In genomic region chr12:56839489-56840442, GRCh38 we compare ENCODE assay signal across 8 cellular contexts.
DNase-seq lines count a peak whose midpoint lies in the region; ATAC-seq and TF ChIP-seq lines count a peak whose summit lies in the region.

No MANE protein-coding gene starts in this region.

- H3K27ac Mint-ChIP-seq in glutamatergic neuron (ENCODE audit: unreplicated experiment), result no peak overlapping the region

- peaks cover 12% of the 10 kb centered on the region for H3K4me1 Mint-ChIP-seq in glutamatergic neuron (ENCODE audit: low read depth, unreplicated experiment)

- TF ChIP-seq CTCF in glutamatergic neuron (IDR thresholded peaks at IDR 0.05; ENCODE audit: partially characterized antibody, unreplicated experiment) (no peak), prostate gland (IDR thresholded peaks at IDR 0.05) (peak in 2 of 4 experiments; percentile 33 to 51)

- ATAC-seq in HG02852 (IDR thresholded peaks at IDR 0.05; ENCODE audit: unreplicated experiment) (no peak), HG03469 (IDR thresholded peaks at IDR 0.05; ENCODE audit: unreplicated experiment) (no peak)

- H3K4me1 ChIP-seq in prostate gland (replicated peaks), result no peaks in the 10 kb centered on the region

- H3K27me3 Mint-ChIP-seq in glutamatergic neuron (ENCODE audit: unreplicated experiment), result no peaks in the 10 kb centered on the region

- peaks cover 3% of the 10 kb centered on the region for H3K9me3 Mint-ChIP-seq in glutamatergic neuron (ENCODE audit: unreplicated experiment)

- H3K9me3 ChIP-seq in prostate gland, result no peaks in the 10 kb centered on the region

- H3K36me3 Mint-ChIP-seq in glutamatergic neuron (ENCODE audit: unreplicated experiment), result peaks cover 5% of the 10 kb centered on the region

- no peak overlapping the region for H3K27ac ChIP-seq in prostate gland

- DNase-seq in NCI-H1105 treated with DMSO at 0.1 percent for 48 hours (lab: John Stamatoyannopoulos, UW) (peak; percentile 10), NCI-H1105 (lab: John Stamatoyannopoulos, UW) (no peak), LHCN-M2 (ENCODE audit: low read depth) (peak; percentile 73), glutamatergic neuron (peak; percentile 40), prostate gland (ENCODE audit: low spot score) (peak; percentile 24)
- DNase-seq in activated CD4-positive, alpha-beta T cell treated with anti-CD3 and anti-CD28 coated beads, Interleukin-2, amount 50 U/mL, for 1 hour, result peak; percentile 12

- H3K36me3 ChIP-seq in prostate gland, result no peaks in the 10 kb centered on the region

- WGBS in prostate gland, result 45% methylated on average over 2 of the region's 2 CpGs

- H3K27me3 ChIP-seq in prostate gland (replicated peaks; ENCODE audit: insufficient read depth), result no peaks in the 10 kb centered on the region

- TF ChIP-seq POLR2A in prostate gland (IDR thresholded peaks at IDR 0.05), result no peak

- H3K4me3 Mint-ChIP-seq in glutamatergic neuron (ENCODE audit: unreplicated experiment), result no peak overlapping the region

- no peak overlapping the region for H3K4me3 ChIP-seq in prostate gland

- intact Hi-C loops in prostate gland (cut with DNase I), result no loop called here
